Comparison of ENCODE assay signal across 24 cellular contexts in the genomic region with DNA sequence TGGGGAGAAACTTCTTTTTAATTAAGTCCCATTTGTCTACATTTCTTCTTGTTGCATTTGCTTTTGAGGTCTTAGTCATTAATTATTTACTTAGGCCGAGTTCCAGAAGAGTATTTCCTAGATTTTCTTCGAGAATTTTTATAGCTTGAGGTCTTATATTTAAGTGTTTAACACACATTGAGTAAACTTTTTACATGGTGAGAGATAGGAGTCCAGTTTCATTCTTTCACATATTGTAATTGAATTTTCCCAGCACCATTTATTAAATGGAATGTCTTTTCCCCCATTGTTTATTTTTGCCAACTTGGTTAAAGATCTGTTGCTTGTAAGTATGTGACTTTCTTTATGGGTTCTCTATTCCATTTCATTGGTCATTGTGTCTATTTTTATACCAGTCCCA.
DNase-seq lines count a peak whose midpoint lies in the region; ATAC-seq and TF ChIP-seq lines count a peak whose summit lies in the region.
"Had no signal": no experiment of that assay in that cellular context is flagged by ENCODE, and none has a peak within 500 bp of the region (broad histone marks: within the 10 kb centered on the region; RNA-seq: fewer than 3 reads in every experiment).

No MANE protein-coding gene starts in this region.

- no peak for TF ChIP-seq CTCF in choroid plexus epithelial cell (conservative IDR thresholded peaks at IDR 0.05; ENCODE audit: low read depth, low read length)
- no peak for TF ChIP-seq CTCF in osteocyte (IDR thresholded peaks at IDR 0.05)
- no peak for TF ChIP-seq CTCF in tibial nerve (IDR thresholded peaks at IDR 0.05)

- H3K4me3 ChIP-seq in choroid plexus epithelial cell (ENCODE audit: low read depth, low read length) (no peak overlapping the region), tibial nerve (no peak overlapping the region)

- TF ChIP-seq POLR2A in tibial nerve (IDR thresholded peaks at IDR 0.05) = no peak

- DNase-seq in EH (ENCODE audit: low read depth) = peak; percentile 78
- DNase-seq in M059J (ENCODE audit: low read depth) = peak; percentile 57
- DNase-seq in choroid plexus epithelial cell (ENCODE audit: low read depth) = peak; percentile 39
- no peak for DNase-seq in osteocyte (ENCODE audit: extremely low spot score, unreplicated experiment)
- DNase-seq in GOT3 (lab: John Stamatoyannopoulos, UW) = no peak
- no peak for DNase-seq in tibial nerve (ENCODE audit: low spot score in 2 of 2)
- DNase-seq in AG08396 (ENCODE audit: low spot score) = no peak
- DNase-seq: AML-193; C1 segment of cervical spinal cord; CD4-positive, alpha-beta memory T cell; COR-L47; GF-D8; KBM-7; NCI-H1048; NCI-H1417; NCI-H1694; NCI-H2029 treated with DMSO at 0.1 percent for 48 hours; NCI-H2227 treated with DMSO at 0.1 percent for 48 hours; NCI-H510A; NCI-H69; SHP77 had no signal

- no peak for TF ChIP-seq EP300 in tibial nerve (IDR thresholded peaks at IDR 0.05)

- peaks cover 0 to 25% (median 4%) of the 10 kb centered on the region in 4 donors for H3K9me3 ChIP-seq in tibial nerve

- H3K4me3 Mint-ChIP-seq in osteocyte (ENCODE audit: unreplicated experiment) = no peak overlapping the region
- H3K4me3 Mint-ChIP-seq: CD4-positive, alpha-beta memory T cell had no signal

- no peak for ATAC-seq in GM19452 (IDR thresholded peaks at IDR 0.05; ENCODE audit: unreplicated experiment)
- ATAC-seq: Panc1 had no signal

- no peaks in the 10 kb centered on the region for H3K27me3 Mint-ChIP-seq in osteocyte (ENCODE audit: unreplicated experiment)
- H3K27me3 Mint-ChIP-seq: CD4-positive, alpha-beta memory T cell had no signal

- H3K27ac Mint-ChIP-seq in osteocyte (ENCODE audit: unreplicated experiment) = peak overlapping the region; percentile 33
- H3K27ac Mint-ChIP-seq: CD4-positive, alpha-beta memory T cell had no signal

- H3K36me3 ChIP-seq in tibial nerve = no peaks in the 10 kb centered on the region

- peaks cover 18% of the 10 kb centered on the region for H3K36me3 Mint-ChIP-seq in osteocyte (ENCODE audit: unreplicated experiment)
- H3K36me3 Mint-ChIP-seq: CD4-positive, alpha-beta memory T cell had no signal

- no peak overlapping the region for H3K27ac ChIP-seq in tibial nerve
- H3K27ac ChIP-seq: RWPE1 had no signal

- 62 to 71% methylated on average over 2 of the region's 2 CpGs for WGBS in tibial nerve, 2 donors

- peaks cover 28% of the 10 kb centered on the region for H3K9me3 Mint-ChIP-seq in osteocyte (ENCODE audit: unreplicated experiment)

- no peaks in the 10 kb centered on the region for H3K4me1 ChIP-seq in tibial nerve

- no peaks in the 10 kb centered on the region for H3K27me3 ChIP-seq in tibial nerve

- peaks cover 17% of the 10 kb centered on the region for H3K4me1 Mint-ChIP-seq in osteocyte (ENCODE audit: unreplicated experiment)
- H3K4me1 Mint-ChIP-seq: CD4-positive, alpha-beta memory T cell had no signal

Comparison
In these comparisons a context has a peak if more than half of its experiments do, and no peak if none do; other contexts are left out.
1. DNase-seq: peak in EH (single experiment), M059J (single experiment) and choroid plexus epithelial cell (single experiment); none in osteocyte (single experiment), GOT3 (single experiment), tibial nerve (0 of 2) and AG08396 (single experiment).